ENCODE assay signal across 8 cellular contexts in the genomic region with DNA sequence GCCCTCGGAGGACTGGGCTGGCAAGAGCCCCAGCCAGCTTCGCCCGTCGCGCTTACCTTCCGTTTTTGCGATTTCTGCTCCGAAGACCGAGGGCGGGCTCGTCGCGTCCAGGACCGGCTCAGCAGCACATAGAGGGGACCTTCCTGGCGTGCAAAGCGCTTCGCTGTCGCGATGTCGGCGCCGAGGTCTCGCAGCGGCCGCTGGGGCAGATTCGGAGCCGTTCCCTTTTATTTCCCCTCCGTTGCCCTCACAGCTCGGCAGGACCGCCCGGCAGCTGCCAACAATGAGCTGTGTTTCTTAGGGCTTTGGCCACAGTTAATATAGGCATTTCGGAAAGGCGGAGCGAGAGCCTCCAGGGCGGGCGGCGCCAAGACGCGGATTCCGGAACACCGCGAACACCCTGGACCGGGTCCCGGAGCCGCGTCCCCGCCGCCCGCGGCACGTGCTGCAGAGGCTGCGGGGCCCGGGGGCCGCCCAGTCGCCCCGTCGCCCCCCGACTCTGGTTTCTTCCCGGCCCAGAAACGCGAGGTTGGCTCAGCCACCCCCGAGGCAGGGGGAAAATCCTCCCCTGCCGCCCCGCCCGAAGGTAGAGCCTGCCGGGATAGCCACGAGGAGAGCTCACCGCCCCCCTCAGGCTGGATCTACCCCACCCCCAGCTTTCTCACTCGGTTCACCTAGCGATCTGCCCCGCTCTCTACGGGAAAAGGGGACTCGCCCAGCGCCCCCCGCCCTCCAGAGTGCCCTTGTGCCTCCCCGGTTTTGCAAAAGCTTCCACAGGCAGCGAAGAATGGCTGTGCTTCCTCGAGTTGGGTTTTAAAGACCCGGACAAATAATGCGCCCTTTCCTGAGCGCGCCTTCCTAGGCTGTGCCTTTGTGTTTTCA. TPM values are rescaled to one million over a fixed set of nuclear protein-coding genes. Genes with fewer than 3 reads are reported as not detected.
DNase-seq lines count a peak whose midpoint lies in the region; ATAC-seq and TF ChIP-seq lines count a peak whose summit lies in the region.

A gene with protein sequence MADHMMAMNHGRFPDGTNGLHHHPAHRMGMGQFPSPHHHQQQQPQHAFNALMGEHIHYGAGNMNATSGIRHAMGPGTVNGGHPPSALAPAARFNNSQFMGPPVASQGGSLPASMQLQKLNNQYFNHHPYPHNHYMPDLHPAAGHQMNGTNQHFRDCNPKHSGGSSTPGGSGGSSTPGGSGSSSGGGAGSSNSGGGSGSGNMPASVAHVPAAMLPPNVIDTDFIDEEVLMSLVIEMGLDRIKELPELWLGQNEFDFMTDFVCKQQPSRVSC (minus strand): TSS at position 292 of the 882 bp plus-strand sequence. CDS start 704 bp downstream, outside the sequence.

- H4K20me1 ChIP-seq in mammary epithelial cell (ENCODE audit: insufficient read depth, low read length): no peaks in the 10 kb centered on the region
- H4K20me1 ChIP-seq in smooth muscle cell (ENCODE audit: low read depth): peaks cover 36% of the 10 kb centered on the region

- TF ChIP-seq CTCF in A673 (conservative IDR thresholded peaks at IDR 0.05; ENCODE audit: low read depth, low read length): no peak
- no peak for TF ChIP-seq CTCF in WERI-Rb-1 (IDR thresholded peaks at IDR 0.05; ENCODE audit: low read depth, low read length)
- peak in 1 of 2 donors; percentile 35 for TF ChIP-seq CTCF in mammary epithelial cell (conservative IDR thresholded peaks at IDR 0.05 in 1 of 2, IDR thresholded peaks at IDR 0.05 in 1 of 2; ENCODE audit: extremely low read depth in 1 of 2, insufficient read depth in 1 of 2, low read depth in 1 of 2, low read length in 2 of 2)
- no peak for TF ChIP-seq CTCF in smooth muscle cell (IDR thresholded peaks at IDR 0.05; ENCODE audit: borderline replicate concordance, insufficient read depth, poor library complexity, severe bottlenecking)

- dilution Hi-C loops in mammary epithelial cell (cut with HindIII; ENCODE audit: low sequenced_read_pairs): loop anchor here (5.0 kb wide), 1 partner anchor 678 kb away; no protein-coding TSS in a partner anchor

- in situ Hi-C loops in mammary epithelial cell (cut with MboI; ENCODE audit: low sequenced_read_pairs in 2 of 2): loop anchor here (10.0 to 25.0 kb wide), 3 partner anchors 1063 to 1550 kb away; no protein-coding TSS in a partner anchor

- peaks cover 29% of the 10 kb centered on the region for H3K79me2 ChIP-seq in mammary epithelial cell (ENCODE audit: insufficient read depth, low read length)
- peaks cover 29% of the 10 kb centered on the region for H3K79me2 ChIP-seq in smooth muscle cell (ENCODE audit: low read depth)

- H2AFZ ChIP-seq in mammary epithelial cell (ENCODE audit: low read depth, low read length) (peak within 1 kb of the TSS; percentile 97), smooth muscle cell (ENCODE audit: low read depth) (peak within 1 kb of the TSS; percentile 97)

- peak; percentile 97 for DNase-seq in A673 (ENCODE audit: low spot score)
- peak; percentile 86 for DNase-seq in NCI-H2196 treated with DMSO at 0.1 percent for 48 hours (lab: John Stamatoyannopoulos, UW; ENCODE audit: unreplicated experiment)
- peak; percentile 91 for DNase-seq in WERI-Rb-1
- DNase-seq in mammary epithelial cell: peak; percentile 93
- DNase-seq in iPS-NIHi7 (ENCODE audit: extremely low spot score): peak; percentile 70
- peak; percentile 91 for DNase-seq in smooth muscle cell (lab: John Stamatoyannopoulos, UW; ENCODE audit: unreplicated experiment)

- H3K9me3 ChIP-seq in A673 (ENCODE audit: low read depth, low read length, poor library complexity, severe bottlenecking): no peaks in the 10 kb centered on the region
- no peaks in the 10 kb centered on the region for H3K9me3 ChIP-seq in WERI-Rb-1 (ENCODE audit: severe bottlenecking)
- H3K9me3 ChIP-seq in mammary epithelial cell (replicated peaks; ENCODE audit: insufficient read depth, low read length): no peaks in the 10 kb centered on the region
- no peaks in the 10 kb centered on the region for H3K9me3 ChIP-seq in smooth muscle cell (replicated peaks; ENCODE audit: low read depth)

- H3K27me3 ChIP-seq in A673 (replicated peaks; ENCODE audit: insufficient read depth, low read depth, low read length, poor library complexity): no peaks in the 10 kb centered on the region
- H3K27me3 ChIP-seq in WERI-Rb-1 (ENCODE audit: insufficient read depth, low read depth, severe bottlenecking): no peaks in the 10 kb centered on the region
- H3K27me3 ChIP-seq in mammary epithelial cell (ENCODE audit: insufficient read depth, low read length): no peaks in the 10 kb centered on the region
- no peaks in the 10 kb centered on the region for H3K27me3 ChIP-seq in smooth muscle cell (ENCODE audit: low read depth)

- peak within 1 kb of the TSS; percentile 92 for H3K4me2 ChIP-seq in mammary epithelial cell (ENCODE audit: insufficient read depth, low read depth, low read length)
- H3K4me2 ChIP-seq in smooth muscle cell: peak within 1 kb of the TSS; percentile 100

- 2% methylated on average over 53 of the region's 82 CpGs for WGBS in mammary epithelial cell (ENCODE audit: low coverage, missing lambda C conversion rate)
- under 1% methylated on average over 58 of the region's 82 CpGs for WGBS in smooth muscle cell (ENCODE audit: low lambda C conversion rate)

- no TSS peak for BruUV-seq in A673 (replicated peaks; lab: Mats Ljungman, UMichigan)
- no TSS peak for BruUV-seq in mammary epithelial cell (replicated peaks; lab: Mats Ljungman, UMichigan)

- POLR2A ChIA-PET in A673 (lab: Charles Lee; ENCODE audit: low non-redundant PET): interaction anchor here (0.5 to 1.2 kb wide), 14 partner anchors 19 to 803 kb away, joined by 3 to 9 read pairs (median 4); no protein-coding TSS in a partner anchor

- ATAC-seq in GM18867 (IDR thresholded peaks at IDR 0.05; ENCODE audit: unreplicated experiment) (peak; percentile 69), HG03103 (IDR thresholded peaks at IDR 0.05; ENCODE audit: low read depth, unreplicated experiment) (peak; percentile 55)

- H3K4me1 ChIP-seq in A673 (ENCODE audit: insufficient read depth, low read length, poor library complexity, severe bottlenecking) (peaks cover 19% of the 10 kb centered on the region), mammary epithelial cell (ENCODE audit: insufficient read depth, low read length) (peaks cover 43% of the 10 kb centered on the region), smooth muscle cell (ENCODE audit: low read depth) (peaks cover 37% of the 10 kb centered on the region)

- H3K36me3 ChIP-seq in A673 (ENCODE audit: insufficient read depth, low read length, poor library complexity, severe bottlenecking) (peaks cover 44% of the 10 kb centered on the region), WERI-Rb-1 (no peaks in the 10 kb centered on the region), mammary epithelial cell (ENCODE audit: insufficient read depth, low read length) (no peaks in the 10 kb centered on the region), smooth muscle cell (ENCODE audit: low read depth) (no peaks in the 10 kb centered on the region)

- CTCF ChIA-PET in A673 (lab: Charles Lee): interaction anchor here (0.7 to 1.3 kb wide), 3 partner anchors 21 to 447 kb away, joined by 3 read pairs; no protein-coding TSS in a partner anchor
- CTCF ChIA-PET in mammary epithelial cell (lab: Charles Lee; ENCODE audit: low non-redundant PET): interaction anchor here (0.6 to 0.7 kb wide), 3 partner anchors 223 to 505 kb away, joined by 3 to 4 read pairs (median 4); no protein-coding TSS in a partner anchor

- H3K27ac ChIP-seq in A673 (ENCODE audit: low read depth, low read length, poor library complexity, severe bottlenecking): peak within 1 kb of the TSS; percentile 96
- peak within 1 kb of the TSS; percentile 97 for H3K27ac ChIP-seq in WERI-Rb-1
- H3K27ac ChIP-seq in mammary epithelial cell (ENCODE audit: insufficient read depth, low read depth, low read length): peak within 1 kb of the TSS; percentile 92
- peak within 1 kb of the TSS; percentile 88 for H3K27ac ChIP-seq in smooth muscle cell (ENCODE audit: low read depth)

- peak within 1 kb of the TSS; percentile 95 for H3K9ac ChIP-seq in mammary epithelial cell (ENCODE audit: insufficient read depth, low read length)
- H3K9ac ChIP-seq in smooth muscle cell (ENCODE audit: low read depth): peak within 1 kb of the TSS; percentile 89

- H3F3A ChIP-seq in smooth muscle cell (ENCODE audit: low read depth): peaks cover 17% of the 10 kb centered on the region

- peak within 1 kb of the TSS; percentile 87 for H3K4me3 ChIP-seq in A673 (ENCODE audit: low read depth, low read length, poor library complexity, severe bottlenecking)
- H3K4me3 ChIP-seq in WERI-Rb-1 (ENCODE audit: low read depth, low read length): peak within 1 kb of the TSS; percentile 92
- peak within 1 kb of the TSS; percentile 76 to 94 (median 89) for H3K4me3 ChIP-seq in mammary epithelial cell (replicated peaks in 1 of 3; ENCODE audit: insufficient read depth in 1 of 3, low read depth in 2 of 3, low read length in 3 of 3)
- H3K4me3 ChIP-seq in smooth muscle cell: peak within 1 kb of the TSS; percentile 93

- intact Hi-C loops in A673 (cut with micrococcal nuclease; ENCODE audit: unreplicated experiment): loop anchor here (1.0 to 10.0 kb wide), 6 partner anchors 98 to 1550 kb away; no protein-coding TSS in a partner anchor
- intact Hi-C loops in mammary epithelial cell (cut with micrococcal nuclease): loop anchor here (1.0 to 10.0 kb wide), 17 partner anchors 34 to 1547 kb away; no protein-coding TSS in a partner anchor

RNA-seq across cellular contexts. Expression of the gene that starts here (rescaled TPM):
- total RNA-seq in A673 (2021): 365 and 437 TPM in 2 replicates
- total RNA-seq in mammary epithelial cell: 10 to 100 TPM; 26.4 to 55.8 TPM
- polyA plus RNA-seq in mammary epithelial cell: 17.9 TPM
- polyA minus RNA-seq in mammary epithelial cell: 6.6 TPM
- total RNA-seq in smooth muscle cell: 209 and 213 TPM in 2 replicates
- polyA plus RNA-seq in smooth muscle cell: 58.2 and 67.9 TPM in 2 replicates

Comparison
In these comparisons a context has a peak if more than half of its experiments do, and no peak if none do; other contexts are left out.
1. Peak in every context shown above with its lines: DNase-seq, ATAC-seq, H3K4me3 ChIP-seq and H3K27ac ChIP-seq.